In genomic region chr5:175690025-175690424, GRCh38 we compare ENCODE assay signal across 29 cellular contexts. TPM values are rescaled to one million over a fixed set of nuclear protein-coding genes. Genes with fewer than 3 reads are reported as not detected.
DNase-seq lines count a peak whose midpoint lies in the region; ATAC-seq and TF ChIP-seq lines count a peak whose summit lies in the region.
"Had no signal": no experiment of that assay in that cellular context is flagged by ENCODE, and none has a peak within 500 bp of the region (broad histone marks: within the 10 kb centered on the region; RNA-seq: fewer than 3 reads in every experiment).

No MANE protein-coding gene starts in this region.

- intact Hi-C loops in spleen (cut with DNase I; ENCODE audit: low total_unique reads) = loop anchor here (10.0 kb wide), 1 partner anchor 155 kb away; no protein-coding TSS in a partner anchor
- intact Hi-C loops in activated CD8-positive, alpha-beta T cell treated with anti-CD3 and anti-CD28 coated beads for 36 hours (cut with micrococcal nuclease) = no loop called here

- POLR2A ChIA-PET in activated CD8-positive, alpha-beta T cell treated with anti-CD3 and anti-CD28 coated beads for 36 hours (lab: Charles Lee) = interaction anchor here (1.0 to 1.2 kb wide), 2 partner anchors 11 to 16 kb away, joined by 3 to 6 read pairs; no protein-coding TSS in a partner anchor

- H3K4me1 ChIP-seq in BLaER1 (peaks cover 73% of the 10 kb centered on the region), spleen (peaks cover 0 to 97% (median 33%) of the 10 kb centered on the region in 6 donors)

- peaks cover 31% of the 10 kb centered on the region for H3K4me1 Mint-ChIP-seq in activated CD8-positive, alpha-beta T cell treated with anti-CD3 and anti-CD28 coated beads for 36 hours (ENCODE audit: low read depth)
- no peaks in the 10 kb centered on the region for H3K4me1 Mint-ChIP-seq in activated CD8-positive, alpha-beta memory T cell treated with anti-CD3 and anti-CD28 coated beads, Interleukin-2, amount 10 ng/mL, durations not matched to agents 7 days and 5 days

- no peaks in the 10 kb centered on the region for H3K27me3 Mint-ChIP-seq in activated CD8-positive, alpha-beta T cell treated with anti-CD3 and anti-CD28 coated beads for 36 hours
- H3K27me3 Mint-ChIP-seq in activated CD8-positive, alpha-beta memory T cell treated with anti-CD3 and anti-CD28 coated beads, Interleukin-2, amount 10 ng/mL, durations not matched to agents 7 days and 5 days = no peaks in the 10 kb centered on the region
- H3K27me3 Mint-ChIP-seq: activated T-cell treated with anti-CD3 and anti-CD28 coated beads, Interleukin-2, amount 50 U/mL, for 24 hours had no signal

- H3K4me3 ChIP-seq in BLaER1 (no peak overlapping the region), NB4 (ENCODE audit: low read depth, low read length) (no peak overlapping the region), spleen (peak overlapping the region in 1 of 8 donors; percentile 7)

- 76 to 87% (median 86%) methylated on average over 5 of the region's 5 CpGs for WGBS in spleen, 5 donors

- H3K4me2 ChIP-seq in BLaER1 = peak overlapping the region; percentile 73
- H3K4me2 ChIP-seq: KMS-11 had no signal

- no peak for ATAC-seq in activated CD8-positive, alpha-beta T cell treated with anti-CD3 and anti-CD28 coated beads for 36 hours
- no peak for ATAC-seq in activated CD8-positive, alpha-beta memory T cell treated with anti-CD3 and anti-CD28 coated beads, Interleukin-2, amount 10 ng/mL, durations not matched to agents 7 days and 5 days
- ATAC-seq: stimulated activated naive CD8-positive, alpha-beta T cell treated with anti-CD3 and anti-CD28 coated beads, Interleukin-15, Interleukin-2, amounts not matched to agents 100 U/mL and 50 U/mL, for 24 hours had no signal

- H3K27ac ChIP-seq in BLaER1 (no peak overlapping the region), layer of hippocampus (ENCODE audit: low read depth, low read length) (peak overlapping the region; percentile 30), spleen (peak overlapping the region in 6 of 8 donors; percentile 11 to 90 (median 67))
- H3K27ac ChIP-seq: C4-2B, KMS-11 had no signal

- CTCF ChIA-PET in activated CD8-positive, alpha-beta T cell treated with anti-CD3 and anti-CD28 coated beads for 36 hours (lab: Charles Lee) = interaction anchor here (1.0 to 7.8 kb wide), 8 partner anchors 11 to 155 kb away, joined by 3 to 89 read pairs (median 4); no protein-coding TSS in a partner anchor
- CTCF ChIA-PET in activated CD8-positive, alpha-beta memory T cell treated with anti-CD3 and anti-CD28 coated beads, Interleukin-2, amount 10 ng/mL, durations not matched to agents 7 days and 5 days (lab: Charles Lee) = interaction anchor here (0.7 to 2.5 kb wide), 4 partner anchors 9 to 158 kb away, joined by 3 to 11 read pairs (median 8); no protein-coding TSS in a partner anchor

- peak; percentile 44 for DNase-seq in NB4 (ENCODE audit: low read depth)
- peak; percentile 76 for DNase-seq in spleen
- DNase-seq in activated CD8-positive, alpha-beta T cell treated with anti-CD3 and anti-CD28 coated beads for 36 hours = no peak
- DNase-seq in activated CD4-positive, alpha-beta T cell treated with anti-CD3 and anti-CD28 coated beads for 48 hours = no peak
- DNase-seq in NCI-H2227 treated with DMSO at 0.1 percent for 48 hours (lab: John Stamatoyannopoulos, UW) = no peak
- no peak for DNase-seq in activated CD8-positive, alpha-beta memory T cell treated with anti-CD3 and anti-CD28 coated beads, Interleukin-2, amount 10 ng/mL, durations not matched to agents 7 days and 5 days
- DNase-seq: activated CD4-positive, alpha-beta T cell treated with anti-CD3 and anti-CD28 coated beads for 1 hour; activated CD8-positive, alpha-beta memory T cell treated with anti-CD3 and anti-CD28 coated beads for 24 hours; activated naive CD4-positive, alpha-beta T cell treated with anti-CD3 and anti-CD28 coated beads for 36 hours; activated T-cell treated with anti-CD3 and anti-CD28 coated beads, Interleukin-2, amount 50 U/mL, for 24 hours; H9; kidney glomerular epithelial cell; mesendoderm; naive B cell; NCI-H1436 treated with DMSO at 0.1 percent for 48 hours; NCI-H510A treated with DMSO at 0.1 percent for 48 hours; retina; stimulated activated CD4-positive, alpha-beta T cell treated with anti-CD3 and anti-CD28 coated beads, Interleukin-12 subunit alpha, Interleukin-12 subunit beta, amount 100 ng/mL, for 4 hours; stimulated activated CD4-positive, alpha-beta T cell treated with anti-CD3 and anti-CD28 coated beads, Interleukin-4, amount 100 ng/mL, for 24 hours; stimulated activated naive CD8-positive, alpha-beta T cell treated with anti-CD3 and anti-CD28 coated beads, Interleukin-15, Interleukin-2, amounts not matched to agents 100 U/mL and 50 U/mL, for 24 hours had no signal

- no peaks in the 10 kb centered on the region for H3K9me3 Mint-ChIP-seq in activated CD8-positive, alpha-beta T cell treated with anti-CD3 and anti-CD28 coated beads for 36 hours
- no peaks in the 10 kb centered on the region for H3K9me3 Mint-ChIP-seq in activated CD8-positive, alpha-beta memory T cell treated with anti-CD3 and anti-CD28 coated beads, Interleukin-2, amount 10 ng/mL, durations not matched to agents 7 days and 5 days (ENCODE audit: low read depth)
- H3K9me3 Mint-ChIP-seq: activated naive CD4-positive, alpha-beta T cell treated with anti-CD3 and anti-CD28 coated beads for 36 hours; activated T-cell treated with anti-CD3 and anti-CD28 coated beads, Interleukin-2, amount 50 U/mL, for 24 hours; H9; type B pancreatic cell had no signal

- H3K36me3 ChIP-seq in BLaER1 (peaks cover 30% of the 10 kb centered on the region), spleen (peaks cover 0 to 37% (median 0%) of the 10 kb centered on the region in 6 donors)

- TF ChIP-seq POLR2A in NB4 (IDR thresholded peaks at IDR 0.05; ENCODE audit: extremely low read depth, insufficient read length) (no peak), spleen (IDR thresholded peaks at IDR 0.05) (no peak)

- H3K36me3 Mint-ChIP-seq in activated CD8-positive, alpha-beta T cell treated with anti-CD3 and anti-CD28 coated beads for 36 hours (ENCODE audit: low read depth) = peaks cover 19% of the 10 kb centered on the region
- no peaks in the 10 kb centered on the region for H3K36me3 Mint-ChIP-seq in activated CD8-positive, alpha-beta memory T cell treated with anti-CD3 and anti-CD28 coated beads, Interleukin-2, amount 10 ng/mL, durations not matched to agents 7 days and 5 days
- H3K36me3 Mint-ChIP-seq: naive B cell, type B pancreatic cell had no signal

- TF ChIP-seq CTCF in NB4 (IDR thresholded peaks at IDR 0.05; ENCODE audit: low read depth, low read length) = no peak
- no peak for TF ChIP-seq CTCF in spleen (IDR thresholded peaks at IDR 0.05 in 8 of 11, conservative IDR thresholded peaks at IDR 0.05 in 3 of 11)
- no peak for TF ChIP-seq CTCF in activated CD8-positive, alpha-beta T cell treated with anti-CD3 and anti-CD28 coated beads for 36 hours (IDR thresholded peaks at IDR 0.05)

- no peak overlapping the region for H3K27ac Mint-ChIP-seq in activated CD8-positive, alpha-beta T cell treated with anti-CD3 and anti-CD28 coated beads for 36 hours
- no peak overlapping the region for H3K27ac Mint-ChIP-seq in activated CD8-positive, alpha-beta memory T cell treated with anti-CD3 and anti-CD28 coated beads, Interleukin-2, amount 10 ng/mL, durations not matched to agents 7 days and 5 days
- H3K27ac Mint-ChIP-seq: activated naive CD4-positive, alpha-beta T cell treated with anti-CD3 and anti-CD28 coated beads for 36 hours; naive B cell; type B pancreatic cell had no signal

- no peaks in the 10 kb centered on the region for H4K20me1 ChIP-seq in BLaER1

- H3K4me3 Mint-ChIP-seq in activated CD8-positive, alpha-beta T cell treated with anti-CD3 and anti-CD28 coated beads for 36 hours = no peak overlapping the region
- H3K4me3 Mint-ChIP-seq in activated CD8-positive, alpha-beta memory T cell treated with anti-CD3 and anti-CD28 coated beads, Interleukin-2, amount 10 ng/mL, durations not matched to agents 7 days and 5 days = no peak overlapping the region
- H3K4me3 Mint-ChIP-seq: activated naive CD4-positive, alpha-beta T cell treated with anti-CD3 and anti-CD28 coated beads for 36 hours; activated T-cell treated with anti-CD3 and anti-CD28 coated beads, Interleukin-2, amount 50 U/mL, for 24 hours; H9; naive B cell; type B pancreatic cell had no signal

- no peaks in the 10 kb centered on the region for H3K9me3 ChIP-seq in BLaER1
- no peaks in the 10 kb centered on the region for H3K9me3 ChIP-seq in spleen

- H3K9ac ChIP-seq in BLaER1 = no peak overlapping the region
- H3K9ac ChIP-seq: KMS-11 had no signal

- no peaks in the 10 kb centered on the region for H3K27me3 ChIP-seq in BLaER1
- H3K27me3 ChIP-seq in layer of hippocampus (ENCODE audit: control insufficient read depth, insufficient read depth, low read length) = peaks cover 2% of the 10 kb centered on the region
- peaks cover 0 to 10% (median 0%) of the 10 kb centered on the region in 7 donors for H3K27me3 ChIP-seq in spleen (replicated peaks in 1 of 7)

RNA-seq across cellular contexts. Expression of gene HRH2, which starts 32.2 kb away (rescaled TPM):
- total RNA-seq in spleen = 10 to 100 TPM; 14.6 to 85.2 (median 31.9) TPM
- polyA plus RNA-seq in spleen = 1 to 10 TPM; 1.9 to 4.8 (median 4.4) TPM
- total RNA-seq in activated CD8-positive, alpha-beta T cell treated with anti-CD3 and anti-CD28 coated beads for 36 hours = 10 to 100 TPM; 23.2 to 24.5 TPM
- total RNA-seq in activated CD8-positive, alpha-beta memory T cell treated with anti-CD3 and anti-CD28 coated beads, Interleukin-2, amount 10 ng/mL, durations not matched to agents 7 days and 5 days = 10 to 100 TPM in 1 of 2 experiments, 1 to 10 TPM in 1; 6.8 to 21.4 TPM
- total RNA-seq: bronchial epithelial cell, dermis microvascular lymphatic vessel endothelial cell, osteocyte had no signal
- polyA plus RNA-seq: AG04450 had no signal

Comparison
In these comparisons a context has a peak if more than half of its experiments do, and no peak if none do; other contexts are left out.
1. DNase-seq: peak in NB4 (single experiment) and spleen (single experiment); none in activated CD8-positive, alpha-beta T cell treated with anti-CD3 and anti-CD28 coated beads for 36 hours (single experiment), activated CD4-positive, alpha-beta T cell treated with anti-CD3 and anti-CD28 coated beads for 48 hours (single experiment), NCI-H2227 treated with DMSO at 0.1 percent for 48 hours (single experiment) and activated CD8-positive, alpha-beta memory T cell treated with anti-CD3 and anti-CD28 coated beads, Interleukin-2, amount 10 ng/mL, durations not matched to agents 7 days and 5 days (single experiment).